Comparison of ENCODE assay signal across 8 cellular contexts in the genomic region with DNA sequence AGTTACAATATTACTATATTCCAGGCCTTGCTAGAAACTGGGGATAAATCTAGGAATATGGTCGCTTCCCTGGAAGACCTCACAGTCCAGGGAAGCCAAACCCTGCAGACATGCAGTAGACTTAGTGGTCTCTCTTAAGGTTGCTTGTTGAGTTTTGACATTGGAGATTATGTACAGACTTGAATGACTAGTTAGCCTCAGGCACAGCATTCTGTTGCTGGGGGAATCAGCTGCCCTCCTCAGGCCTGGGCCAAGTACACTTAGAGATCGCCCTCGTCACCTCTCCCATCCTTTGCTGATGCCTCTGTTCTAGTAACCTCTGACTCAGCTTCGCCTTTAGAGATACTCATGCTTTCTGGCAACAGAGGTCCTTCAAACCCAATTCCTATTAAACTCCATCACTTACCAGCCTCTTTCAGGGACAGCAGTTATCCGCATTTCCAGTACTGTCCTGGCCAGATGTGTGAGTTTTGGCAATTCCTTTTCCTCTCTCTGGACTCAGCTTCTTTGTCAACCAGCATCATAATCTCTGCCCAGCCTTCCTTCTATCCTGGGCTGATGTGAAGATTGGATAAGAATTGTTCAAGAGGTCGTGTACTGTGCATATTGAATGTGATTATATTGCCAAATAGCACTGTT. TPM values are rescaled to one million over a fixed set of nuclear protein-coding genes. Genes with fewer than 3 reads are reported as not detected.
DNase-seq lines count a peak whose midpoint lies in the region; ATAC-seq and TF ChIP-seq lines count a peak whose summit lies in the region.

No MANE protein-coding gene starts in this region.

- TSS peak; percentile 99 for BruUV-seq in Panc1 (replicated peaks; lab: Mats Ljungman, UMichigan)

- peak overlapping the region; percentile 52 to 94 for H3K4me3 ChIP-seq in Panc1 (ENCODE audit: low read depth in 2 of 2, low read length in 2 of 2)
- H3K4me3 ChIP-seq in epithelial cell of proximal tubule (ENCODE audit: low read depth, low read length), result peak overlapping the region; percentile 76
- H3K4me3 ChIP-seq in psoas muscle, result peak overlapping the region; percentile 80

- no peaks in the 10 kb centered on the region for H3K9me3 ChIP-seq in Panc1 (ENCODE audit: control insufficient read depth, insufficient read depth, low read depth, low read length)
- H3K9me3 ChIP-seq in psoas muscle, result no peaks in the 10 kb centered on the region

- peaks cover 16% of the 10 kb centered on the region for H3K4me1 ChIP-seq in Panc1 (ENCODE audit: control insufficient read depth, insufficient read depth, low read length)
- peaks cover 4% of the 10 kb centered on the region for H3K4me1 ChIP-seq in psoas muscle

- no peaks in the 10 kb centered on the region for H3K27me3 ChIP-seq in Panc1 (ENCODE audit: control insufficient read depth, insufficient read depth, low read length)
- H3K27me3 ChIP-seq in psoas muscle (ENCODE audit: insufficient read depth in 3 of 3, low read length in 2 of 3), result no peaks in the 10 kb centered on the region

- POLR2A ChIA-PET in Panc1 (lab: Charles Lee), result interaction anchor here (0.7 to 1.1 kb wide), 2 partner anchors 13 to 31 kb away, joined by 3 read pairs; no protein-coding TSS in a partner anchor

- no peaks in the 10 kb centered on the region for H3K36me3 ChIP-seq in Panc1 (ENCODE audit: control insufficient read depth, insufficient read depth, low read length)
- H3K36me3 ChIP-seq in psoas muscle (ENCODE audit: insufficient read depth in 1 of 2, low read depth in 1 of 2), result peaks cover 0 to 10% of the 10 kb centered on the region in 2 donors

- TF ChIP-seq CTCF in Panc1 (IDR thresholded peaks at IDR 0.05), result no peak
- no peak for TF ChIP-seq CTCF in epithelial cell of proximal tubule (conservative IDR thresholded peaks at IDR 0.05; ENCODE audit: low read depth, low read length)
- TF ChIP-seq CTCF in psoas muscle (IDR thresholded peaks at IDR 0.05), result no peak
- TF ChIP-seq CTCF in GM10266 (IDR thresholded peaks at IDR 0.05; ENCODE audit: control insufficient read depth, insufficient read depth, low read depth, missing control alignments), result no peak

- intact Hi-C loops in Panc1 (cut with micrococcal nuclease; ENCODE audit: unreplicated experiment) (no loop called here), psoas muscle (cut with DNase I) (loop anchor here (5.0 to 10.0 kb wide), 3 partner anchors 109 to 312 kb away; a partner anchor contains a TSS)

- ATAC-seq in Panc1, result no peak
- no peak for ATAC-seq in psoas muscle
- no peak for ATAC-seq in GM19452 (IDR thresholded peaks at IDR 0.05; ENCODE audit: unreplicated experiment)
- no peak for ATAC-seq in HG03432 (IDR thresholded peaks at IDR 0.05; ENCODE audit: unreplicated experiment)
- no peak for ATAC-seq in GM21381 (IDR thresholded peaks at IDR 0.05; ENCODE audit: unreplicated experiment)

- in situ Hi-C loops in Panc1 (cut with HindIII; ENCODE audit: low pct_unique_long_range_greater_than_20kb, low sequenced_read_pairs), result no loop called here

- 95 to 96% (median 96%) methylated on average over 6 of the region's 6 CpGs for WGBS in psoas muscle, 3 donors

- CTCF ChIA-PET in Panc1 (lab: Charles Lee), result interaction anchor here (0.7 to 1.0 kb wide), 2 partner anchors 22 to 318 kb away, joined by 3 read pairs; no protein-coding TSS in a partner anchor

- peak; percentile 24 for DNase-seq in GM03348 (ENCODE audit: low spot score)
- DNase-seq in Panc1 (ENCODE audit: low read depth, low spot score), result no peak
- no peak for DNase-seq in epithelial cell of proximal tubule (ENCODE audit: low read depth)
- DNase-seq in psoas muscle, result no peak
- DNase-seq in GM10266 (ENCODE audit: extremely low spot score), result no peak

- H3K27ac ChIP-seq in Panc1 (ENCODE audit: low read length) (peak overlapping the region; percentile 99), psoas muscle (peak overlapping the region; percentile 88)

RNA-seq across cellular contexts. Expression of a gene that starts 0.8 kb away (rescaled TPM):
- total RNA-seq in Panc1 (2021; ENCODE audit: unreplicated experiment) (78.2 TPM), epithelial cell of proximal tubule (66.6 and 87.4 TPM in 2 replicates), psoas muscle (10 to 100 TPM; 32.7 to 45.7 (median 37.1) TPM)
- polyA plus RNA-seq in Panc1 (2012; ENCODE audit: insufficient read length), result 86.4 TPM
- polyA plus RNA-seq in psoas muscle, result 10 to 100 TPM; 33.0 to 49.2 (median 43.0) TPM

RNA-seq across cellular contexts. Expression of a gene that starts 7.6 kb away (rescaled TPM):
- total RNA-seq in Panc1 (2021; ENCODE audit: unreplicated experiment), result not detected
- polyA plus RNA-seq in Panc1 (2012; ENCODE audit: insufficient read length), result not detected
- total RNA-seq in epithelial cell of proximal tubule, result not detected in 2 replicates
- not detected for total RNA-seq in psoas muscle
- polyA plus RNA-seq in psoas muscle, result not detected

RNA-seq across cellular contexts. Expression of a gene that starts 10.2 kb away (rescaled TPM):
- total RNA-seq in Panc1 (2021; ENCODE audit: unreplicated experiment) (126 TPM), epithelial cell of proximal tubule (149 and 156 TPM in 2 replicates), psoas muscle (10 to 100 TPM; 74.9 to 91.2 (median 80.4) TPM)
- 271 TPM for polyA plus RNA-seq in Panc1 (2012; ENCODE audit: insufficient read length)
- 100 to 1,000 TPM; 101 to 223 (median 141) TPM for polyA plus RNA-seq in psoas muscle

RNA-seq across cellular contexts. Expression of a gene that starts 22.2 kb away (rescaled TPM):
- not detected for total RNA-seq in Panc1 (2021; ENCODE audit: unreplicated experiment)
- not detected for polyA plus RNA-seq in Panc1 (2012; ENCODE audit: insufficient read length)
- total RNA-seq in epithelial cell of proximal tubule, result 0.65 TPM in 1 of 2 replicates, not detected in the other
- total RNA-seq in psoas muscle, result under 1 TPM in 1 of 4 donors, not detected in 3; 0.58 TPM
- polyA plus RNA-seq in psoas muscle, result under 1 TPM in 1 of 3 donors, not detected in 2; 0.09 TPM

RNA-seq across cellular contexts. Expression of a gene that starts 32.6 kb away (rescaled TPM):
- total RNA-seq in Panc1 (2021; ENCODE audit: unreplicated experiment) (13.4 TPM), epithelial cell of proximal tubule (3.7 and 6.7 TPM in 2 replicates), psoas muscle (1 to 10 TPM; 4.9 to 5.9 (median 5.4) TPM)
- 14.2 TPM for polyA plus RNA-seq in Panc1 (2012; ENCODE audit: insufficient read length)
- 10 to 100 TPM in 1 of 3 donors, 1 to 10 TPM in 2; 4.0 to 10.4 (median 7.0) TPM for polyA plus RNA-seq in psoas muscle
